Comparison of ENCODE assay signal across 21 cellular contexts in the genomic region with DNA sequence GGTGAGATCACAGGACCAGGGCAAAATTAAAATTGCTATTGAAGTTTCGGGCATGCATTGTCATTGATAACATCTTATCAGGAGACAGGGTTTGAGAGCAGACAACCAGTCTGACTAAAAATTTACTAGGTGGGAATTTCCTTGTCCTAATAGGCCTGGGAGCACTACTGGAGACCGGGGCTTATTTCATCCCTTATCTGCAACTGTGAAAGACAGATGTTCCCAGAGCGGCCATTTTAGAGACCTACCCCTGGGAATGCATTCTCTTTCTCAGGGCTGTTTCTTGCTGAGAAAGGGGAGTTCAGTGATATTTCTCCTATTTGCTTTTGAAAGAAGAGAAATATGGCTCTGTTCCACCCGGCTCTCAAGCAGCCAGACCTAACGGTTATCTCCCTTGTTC. TPM values are rescaled to one million over a fixed set of nuclear protein-coding genes. Genes with fewer than 3 reads are reported as not detected.
"Had no signal": no experiment of that assay in that cellular context is flagged by ENCODE, and none has a peak within 500 bp of the region (broad histone marks: within the 10 kb centered on the region; RNA-seq: fewer than 3 reads in every experiment).

No MANE protein-coding gene starts in this region.

RNA-seq across cellular contexts. Expression of a gene that starts 2.6 kb away (rescaled TPM):
- total RNA-seq: activated naive CD4-positive, alpha-beta T cell treated with anti-CD3 and anti-CD28 coated beads for 36 hours; activated naive CD4-positive, alpha-beta T cell treated with anti-CD3 and anti-CD28 coated beads, Interleukin-2, amount 50 U/mL, for 72 hours; activated naive CD8-positive, alpha-beta T cell treated with anti-CD3 and anti-CD28 coated beads for 36 hours; activated naive CD8-positive, alpha-beta T cell treated with anti-CD3 and anti-CD28 coated beads, Interleukin-2, amount 10 ng/mL, durations not matched to agents 7 days and 5 days; activated T-cell treated with anti-CD3 and anti-CD28 coated beads, Interleukin-2, amount 50 U/mL, for 4 hours; activated T-cell treated with anti-CD3 and anti-CD28 coated beads, Interleukin-2, amount 50 U/mL, for 72 hours; activated T-helper 1 cell treated with anti-CD3 and anti-CD28 coated beads, Interleukin-12 subunit alpha, Interleukin-12 subunit beta, Interleukin-2, Interleukin-4 antibody, amounts not matched to agents 30 ng/mL and 10 ng/mL and 1 ng/mL, durations not matched to agents 14 hours and 24 hours and 36 hours; activated T-helper 17 cell treated with anti-CD3 and anti-CD28 coated beads, Interleukin-2, amount 50 U/mL, for 72 hours; activated T-helper 2 cell treated with anti-CD3 and anti-CD28 coated beads, Interferon-gamma antibody, Interleukin-2, Interleukin-4, amounts not matched to agents 10 μg/mL and 5 μg/mL and 100 μg/mL, durations not matched to agents 14 hours and 24 hours and 36 hours; adrenal gland; aorta; ascending aorta; astrocyte; body of pancreas; breast epithelium; bronchial epithelial cell; cardiac muscle cell; cardiac septum; cerebellum; chondrocyte had no signal
- polyA plus RNA-seq: adipose tissue, adrenal gland, aorta, cardiac muscle cell had no signal

RNA-seq across cellular contexts. Expression of a gene that starts 15.2 kb away (rescaled TPM):
- total RNA-seq: activated naive CD4-positive, alpha-beta T cell treated with anti-CD3 and anti-CD28 coated beads for 36 hours; activated naive CD4-positive, alpha-beta T cell treated with anti-CD3 and anti-CD28 coated beads, Interleukin-2, amount 50 U/mL, for 72 hours; activated naive CD8-positive, alpha-beta T cell treated with anti-CD3 and anti-CD28 coated beads for 36 hours; activated naive CD8-positive, alpha-beta T cell treated with anti-CD3 and anti-CD28 coated beads, Interleukin-2, amount 10 ng/mL, durations not matched to agents 7 days and 5 days; activated T-cell treated with anti-CD3 and anti-CD28 coated beads, Interleukin-2, amount 50 U/mL, for 4 hours; activated T-cell treated with anti-CD3 and anti-CD28 coated beads, Interleukin-2, amount 50 U/mL, for 72 hours; activated T-helper 1 cell treated with anti-CD3 and anti-CD28 coated beads, Interleukin-12 subunit alpha, Interleukin-12 subunit beta, Interleukin-2, Interleukin-4 antibody, amounts not matched to agents 30 ng/mL and 10 ng/mL and 1 ng/mL, durations not matched to agents 14 hours and 24 hours and 36 hours; activated T-helper 17 cell treated with anti-CD3 and anti-CD28 coated beads, Interleukin-2, amount 50 U/mL, for 72 hours; activated T-helper 2 cell treated with anti-CD3 and anti-CD28 coated beads, Interferon-gamma antibody, Interleukin-2, Interleukin-4, amounts not matched to agents 10 μg/mL and 5 μg/mL and 100 μg/mL, durations not matched to agents 14 hours and 24 hours and 36 hours; adrenal gland; aorta; ascending aorta; astrocyte; body of pancreas; breast epithelium; bronchial epithelial cell; cardiac muscle cell; cardiac septum; cerebellum; chondrocyte had no signal
- polyA plus RNA-seq: adipose tissue, adrenal gland, aorta, cardiac muscle cell had no signal

RNA-seq across cellular contexts. Expression of a gene that starts 28.7 kb away (rescaled TPM):
- total RNA-seq: activated naive CD4-positive, alpha-beta T cell treated with anti-CD3 and anti-CD28 coated beads for 36 hours; activated naive CD4-positive, alpha-beta T cell treated with anti-CD3 and anti-CD28 coated beads, Interleukin-2, amount 50 U/mL, for 72 hours; activated naive CD8-positive, alpha-beta T cell treated with anti-CD3 and anti-CD28 coated beads for 36 hours; activated naive CD8-positive, alpha-beta T cell treated with anti-CD3 and anti-CD28 coated beads, Interleukin-2, amount 10 ng/mL, durations not matched to agents 7 days and 5 days; activated T-cell treated with anti-CD3 and anti-CD28 coated beads, Interleukin-2, amount 50 U/mL, for 4 hours; activated T-helper 1 cell treated with anti-CD3 and anti-CD28 coated beads, Interleukin-12 subunit alpha, Interleukin-12 subunit beta, Interleukin-2, Interleukin-4 antibody, amounts not matched to agents 30 ng/mL and 10 ng/mL and 1 ng/mL, durations not matched to agents 14 hours and 24 hours and 36 hours; activated T-helper 17 cell treated with anti-CD3 and anti-CD28 coated beads, Interleukin-2, amount 50 U/mL, for 72 hours; adrenal gland; aorta; ascending aorta; astrocyte; body of pancreas; breast epithelium; bronchial epithelial cell; cardiac muscle cell; cardiac septum; cerebellum; chondrocyte had no signal
- polyA plus RNA-seq: adipose tissue, adrenal gland, aorta, cardiac muscle cell had no signal

RNA-seq across cellular contexts. Expression of a gene that starts 40.9 kb away (rescaled TPM):
- total RNA-seq: activated naive CD4-positive, alpha-beta T cell treated with anti-CD3 and anti-CD28 coated beads for 36 hours; activated naive CD4-positive, alpha-beta T cell treated with anti-CD3 and anti-CD28 coated beads, Interleukin-2, amount 50 U/mL, for 72 hours; activated naive CD8-positive, alpha-beta T cell treated with anti-CD3 and anti-CD28 coated beads for 36 hours; activated naive CD8-positive, alpha-beta T cell treated with anti-CD3 and anti-CD28 coated beads, Interleukin-2, amount 10 ng/mL, durations not matched to agents 7 days and 5 days; activated T-cell treated with anti-CD3 and anti-CD28 coated beads, Interleukin-2, amount 50 U/mL, for 4 hours; activated T-cell treated with anti-CD3 and anti-CD28 coated beads, Interleukin-2, amount 50 U/mL, for 72 hours; activated T-helper 1 cell treated with anti-CD3 and anti-CD28 coated beads, Interleukin-12 subunit alpha, Interleukin-12 subunit beta, Interleukin-2, Interleukin-4 antibody, amounts not matched to agents 30 ng/mL and 10 ng/mL and 1 ng/mL, durations not matched to agents 14 hours and 24 hours and 36 hours; activated T-helper 17 cell treated with anti-CD3 and anti-CD28 coated beads, Interleukin-2, amount 50 U/mL, for 72 hours; activated T-helper 2 cell treated with anti-CD3 and anti-CD28 coated beads, Interferon-gamma antibody, Interleukin-2, Interleukin-4, amounts not matched to agents 10 μg/mL and 5 μg/mL and 100 μg/mL, durations not matched to agents 14 hours and 24 hours and 36 hours; adrenal gland; aorta; ascending aorta; astrocyte; body of pancreas; breast epithelium; bronchial epithelial cell; cardiac muscle cell; cardiac septum; cerebellum; chondrocyte had no signal
- polyA plus RNA-seq: adipose tissue, adrenal gland, aorta, cardiac muscle cell had no signal

RNA-seq across cellular contexts. Expression of a gene that starts 50.9 kb away (rescaled TPM):
- total RNA-seq: activated naive CD4-positive, alpha-beta T cell treated with anti-CD3 and anti-CD28 coated beads for 36 hours; activated naive CD4-positive, alpha-beta T cell treated with anti-CD3 and anti-CD28 coated beads, Interleukin-2, amount 50 U/mL, for 72 hours; activated naive CD8-positive, alpha-beta T cell treated with anti-CD3 and anti-CD28 coated beads for 36 hours; activated naive CD8-positive, alpha-beta T cell treated with anti-CD3 and anti-CD28 coated beads, Interleukin-2, amount 10 ng/mL, durations not matched to agents 7 days and 5 days; activated T-cell treated with anti-CD3 and anti-CD28 coated beads, Interleukin-2, amount 50 U/mL, for 4 hours; activated T-cell treated with anti-CD3 and anti-CD28 coated beads, Interleukin-2, amount 50 U/mL, for 72 hours; activated T-helper 1 cell treated with anti-CD3 and anti-CD28 coated beads, Interleukin-12 subunit alpha, Interleukin-12 subunit beta, Interleukin-2, Interleukin-4 antibody, amounts not matched to agents 30 ng/mL and 10 ng/mL and 1 ng/mL, durations not matched to agents 14 hours and 24 hours and 36 hours; activated T-helper 17 cell treated with anti-CD3 and anti-CD28 coated beads, Interleukin-2, amount 50 U/mL, for 72 hours; activated T-helper 2 cell treated with anti-CD3 and anti-CD28 coated beads, Interferon-gamma antibody, Interleukin-2, Interleukin-4, amounts not matched to agents 10 μg/mL and 5 μg/mL and 100 μg/mL, durations not matched to agents 14 hours and 24 hours and 36 hours; adrenal gland; aorta; ascending aorta; astrocyte; body of pancreas; breast epithelium; bronchial epithelial cell; cardiac muscle cell; cardiac septum; cerebellum; chondrocyte had no signal
- polyA plus RNA-seq: adipose tissue, adrenal gland, aorta, cardiac muscle cell had no signal
